Comparison of ENCODE assay signal across 14 cellular contexts in genomic region chr14:102518063-102518648, GRCh38. TPM values are rescaled to one million over a fixed set of nuclear protein-coding genes. Genes with fewer than 3 reads are reported as not detected.
DNase-seq lines count a peak whose midpoint lies in the region; ATAC-seq and TF ChIP-seq lines count a peak whose summit lies in the region.
"Had no signal": no experiment of that assay in that cellular context is flagged by ENCODE, and none has a peak within 500 bp of the region (broad histone marks: within the 10 kb centered on the region; RNA-seq: fewer than 3 reads in every experiment).

No MANE protein-coding gene starts in this region.

- H3K9ac ChIP-seq in NT2/D1 (ENCODE audit: insufficient read length, low read depth) (peak overlapping the region; percentile 81), neural progenitor cell (no peak overlapping the region)

- H3K4me3 ChIP-seq in NT2/D1 (ENCODE audit: insufficient read length, low read depth) (no peak overlapping the region), neural progenitor cell (no peak overlapping the region), gastroesophageal sphincter (no peak overlapping the region)

- H3K9me3 ChIP-seq in NT2/D1 (ENCODE audit: insufficient read depth, low read length), result no peaks in the 10 kb centered on the region
- no peaks in the 10 kb centered on the region for H3K9me3 ChIP-seq in neural progenitor cell (ENCODE audit: low read depth)
- no peaks in the 10 kb centered on the region for H3K9me3 ChIP-seq in gastroesophageal sphincter
- H3K9me3 ChIP-seq: mucosa of descending colon, psoas muscle had no signal

- no peaks in the 10 kb centered on the region for H3K36me3 ChIP-seq in NT2/D1 (ENCODE audit: insufficient read depth, insufficient read length, low read length)
- H3K36me3 ChIP-seq in neural progenitor cell, result no peaks in the 10 kb centered on the region
- no peaks in the 10 kb centered on the region for H3K36me3 ChIP-seq in gastroesophageal sphincter

- H2AFZ ChIP-seq in neural progenitor cell (replicated peaks), result no peak overlapping the region

- no peaks in the 10 kb centered on the region for H3K36me3 Mint-ChIP-seq in T-helper 2 cell treated with Interferon-gamma antibody and Interleukin-4, amounts not matched to agents 5 μg/mL and 100 μg/mL, for 36 hours (ENCODE audit: low read depth)
- peaks cover 12% of the 10 kb centered on the region for H3K36me3 Mint-ChIP-seq in effector memory CD8-positive, alpha-beta T cell (ENCODE audit: insufficient read depth)
- H3K36me3 Mint-ChIP-seq in neural progenitor cell, result no peaks in the 10 kb centered on the region
- H3K36me3 Mint-ChIP-seq: activated CD8-positive, alpha-beta memory T cell treated with anti-CD3 and anti-CD28 coated beads, Interleukin-2, amount 10 ng/mL, durations not matched to agents 7 days and 5 days had no signal

- H3K9me3 Mint-ChIP-seq in T-helper 2 cell treated with Interferon-gamma antibody and Interleukin-4, amounts not matched to agents 5 μg/mL and 100 μg/mL, for 36 hours, result no peaks in the 10 kb centered on the region
- no peaks in the 10 kb centered on the region for H3K9me3 Mint-ChIP-seq in effector memory CD8-positive, alpha-beta T cell
- no peaks in the 10 kb centered on the region for H3K9me3 Mint-ChIP-seq in neural progenitor cell

- peaks cover 6% of the 10 kb centered on the region for H3K4me1 Mint-ChIP-seq in T-helper 2 cell treated with Interferon-gamma antibody and Interleukin-4, amounts not matched to agents 5 μg/mL and 100 μg/mL, for 36 hours (ENCODE audit: low read depth)
- H3K4me1 Mint-ChIP-seq in effector memory CD8-positive, alpha-beta T cell (ENCODE audit: low read depth in 2 of 2), result peaks cover 8 to 9% of the 10 kb centered on the region in 2 donors
- peaks cover 3% of the 10 kb centered on the region for H3K4me1 Mint-ChIP-seq in neural progenitor cell

- peak overlapping the region; percentile 33 for H3K4me3 Mint-ChIP-seq in T-helper 2 cell treated with Interferon-gamma antibody and Interleukin-4, amounts not matched to agents 5 μg/mL and 100 μg/mL, for 36 hours
- H3K4me3 Mint-ChIP-seq in effector memory CD8-positive, alpha-beta T cell, result peak overlapping the region; percentile 76 to 82
- H3K4me3 Mint-ChIP-seq in neural progenitor cell, result peak overlapping the region; percentile 83

- no peak for ATAC-seq in effector memory CD8-positive, alpha-beta T cell (replicated peaks)
- ATAC-seq in HG03354 (IDR thresholded peaks at IDR 0.05; ENCODE audit: poor library complexity, severe bottlenecking, unreplicated experiment) (no peak), gastroesophageal sphincter (no peak), HG02798 (IDR thresholded peaks at IDR 0.05; ENCODE audit: poor library complexity, unreplicated experiment) (no peak)

- H3F3A ChIP-seq in neural progenitor cell (ENCODE audit: low read depth), result peaks cover 21% of the 10 kb centered on the region

- H3K79me2 ChIP-seq in neural progenitor cell (ENCODE audit: low read depth), result no peaks in the 10 kb centered on the region

- WGBS in gastroesophageal sphincter (ENCODE audit: low coverage in 1 of 2), 2 donors, result 92 to 100% methylated on average over 1 to 3 of the region's 8 CpGs

- H3K4me1 ChIP-seq in NT2/D1 (ENCODE audit: insufficient read depth, insufficient read length) (peaks cover 3% of the 10 kb centered on the region), neural progenitor cell (no peaks in the 10 kb centered on the region), gastroesophageal sphincter (peaks cover 0 to 15% (median 4%) of the 10 kb centered on the region in 3 donors)

- H3K4me2 ChIP-seq in neural progenitor cell, result no peak overlapping the region

- H3K27me3 ChIP-seq in NT2/D1 (ENCODE audit: insufficient read depth, insufficient read length), result peaks cover 8% of the 10 kb centered on the region
- H3K27me3 ChIP-seq in neural progenitor cell, result peaks cover 15% of the 10 kb centered on the region
- H3K27me3 ChIP-seq in gastroesophageal sphincter, result no peaks in the 10 kb centered on the region

- TF ChIP-seq CTCF in neural progenitor cell (IDR thresholded peaks at IDR 0.05) (no peak), gastroesophageal sphincter (IDR thresholded peaks at IDR 0.05) (no peak)

- no peaks in the 10 kb centered on the region for H4K20me1 ChIP-seq in neural progenitor cell (ENCODE audit: low read depth)

- TF ChIP-seq EP300 in gastroesophageal sphincter (IDR thresholded peaks at IDR 0.05), result no peak

- peaks cover 5% of the 10 kb centered on the region for H3K27me3 Mint-ChIP-seq in T-helper 2 cell treated with Interferon-gamma antibody and Interleukin-4, amounts not matched to agents 5 μg/mL and 100 μg/mL, for 36 hours (ENCODE audit: low read depth)
- no peaks in the 10 kb centered on the region for H3K27me3 Mint-ChIP-seq in effector memory CD8-positive, alpha-beta T cell
- H3K27me3 Mint-ChIP-seq in neural progenitor cell (ENCODE audit: insufficient read depth, low read depth), result peaks cover 9% of the 10 kb centered on the region

- H3K27ac ChIP-seq in neural progenitor cell, result no peak overlapping the region
- H3K27ac ChIP-seq in gastroesophageal sphincter, result peak overlapping the region in 1 of 4 donors; percentile 89
- H3K27ac ChIP-seq: psoas muscle had no signal

- H3K27ac Mint-ChIP-seq in T-helper 2 cell treated with Interferon-gamma antibody and Interleukin-4, amounts not matched to agents 5 μg/mL and 100 μg/mL, for 36 hours, result no peak overlapping the region
- H3K27ac Mint-ChIP-seq in effector memory CD8-positive, alpha-beta T cell, result no peak overlapping the region
- no peak overlapping the region for H3K27ac Mint-ChIP-seq in neural progenitor cell

- no peak for DNase-seq in T-helper 2 cell treated with Interferon-gamma antibody and Interleukin-4, amounts not matched to agents 5 μg/mL and 100 μg/mL, for 36 hours (ENCODE audit: low spot score)
- DNase-seq in T-helper 2 cell (no peak), NT2/D1 (ENCODE audit: low read depth, low spot score) (no peak), neural progenitor cell (ENCODE audit: low spot score) (no peak)
- DNase-seq in effector memory CD8-positive, alpha-beta T cell, result no peak
- DNase-seq: activated CD8-positive, alpha-beta memory T cell treated with anti-CD3 and anti-CD28 coated beads, Interleukin-2, amount 10 ng/mL, durations not matched to agents 7 days and 5 days; GDM1; NCI-H1436 treated with DMSO at 0.1 percent for 48 hours; NCI-H226; psoas muscle had no signal

- TF ChIP-seq POLR2A in gastroesophageal sphincter (IDR thresholded peaks at IDR 0.05), result no peak

RNA-seq across cellular contexts. Expression of gene ANKRD9, which starts 8.6 kb away (rescaled TPM):
- total RNA-seq in neural progenitor cell (ENCODE audit: low replicate concordance) (10.8 and 47.4 TPM in 2 replicates), gastroesophageal sphincter (10 to 100 TPM; 19.4 to 44.2 (median 31.3) TPM)

Comparison
In these comparisons a context has a peak if more than half of its experiments do, and no peak if none do; other contexts are left out.
1. H3K4me3 Mint-ChIP-seq: peak in every context shown above with its lines; median percentile 83 in neural progenitor cell; 79 in effector memory CD8-positive, alpha-beta T cell; 33 in T-helper 2 cell treated with Interferon-gamma antibody and Interleukin-4, amounts not matched to agents 5 μg/mL and 100 μg/mL, for 36 hours.